10 cellular contexts compared by ENCODE assay signal in genomic region chr20:57711311-57711712, GRCh38. TPM values are rescaled to one million over a fixed set of nuclear protein-coding genes. Genes with fewer than 3 reads are reported as not detected.
DNase-seq lines count a peak whose midpoint lies in the region; ATAC-seq and TF ChIP-seq lines count a peak whose summit lies in the region.
"Had no signal": no experiment of that assay in that cellular context is flagged by ENCODE, and none has a peak within 500 bp of the region (broad histone marks: within the 10 kb centered on the region; RNA-seq: fewer than 3 reads in every experiment).

No MANE protein-coding gene starts in this region.

- H3K27me3 Mint-ChIP-seq in osteocyte (ENCODE audit: unreplicated experiment), result no peaks in the 10 kb centered on the region

- peak overlapping the region in 8 of 11 experiments; percentile 78 to 93 (median 86); a peak in 13 of 22 replicates for H3K9ac ChIP-seq in BLaER1 treated with 17β-estradiol and CSF1 and Interleukin-3, amounts not matched to agents 10 nM and 100 nM
- H3K9ac ChIP-seq in KMS-11 (no peak overlapping the region), colonic mucosa (ENCODE audit: low read depth in 2 of 2, low read length in 2 of 2) (peak overlapping the region in 1 of 2 donors; percentile 47)

- H3K27me3 ChIP-seq in BLaER1 treated with 17β-estradiol and CSF1 and Interleukin-3, amounts not matched to agents 10 nM and 100 nM, result peaks cover 0 to 35% (median 0%) of the 10 kb centered on the region in 11 experiments; a peak in 8 of 22 replicates
- H3K27me3 ChIP-seq in KMS-11 (ENCODE audit: insufficient read depth, low read depth), result no peaks in the 10 kb centered on the region
- no peaks in the 10 kb centered on the region for H3K27me3 ChIP-seq in colonic mucosa

- H4K20me1 ChIP-seq in BLaER1 treated with 17β-estradiol and CSF1 and Interleukin-3, amounts not matched to agents 10 nM and 100 nM, result peaks cover 0 to 37% (median 26%) of the 10 kb centered on the region in 11 experiments; a peak in 20 of 22 replicates
- no peaks in the 10 kb centered on the region for H4K20me1 ChIP-seq in KMS-11 (ENCODE audit: insufficient read depth)

- TF ChIP-seq CTCF in KMS-11 (conservative IDR thresholded peaks at IDR 0.05; ENCODE audit: low read depth, low read length), result no peak
- TF ChIP-seq CTCF in colonic mucosa (IDR thresholded peaks at IDR 0.05), result no peak
- TF ChIP-seq CTCF in osteocyte (IDR thresholded peaks at IDR 0.05), result no peak

- H3K79me2 ChIP-seq in KMS-11 (ENCODE audit: insufficient read depth, low read depth), result peaks cover 6% of the 10 kb centered on the region; the same call in 1 of the 2 replicates

- no peak overlapping the region for H2AFZ ChIP-seq in KMS-11 (ENCODE audit: low read depth)

- intact Hi-C loops in colonic mucosa (cut with DNase I), result no loop called here

- H3K4me1 Mint-ChIP-seq in osteocyte (ENCODE audit: unreplicated experiment), result peaks cover 59% of the 10 kb centered on the region

- no peaks in the 10 kb centered on the region for H3K36me3 ChIP-seq in BLaER1 treated with 17β-estradiol and CSF1 and Interleukin-3, amounts not matched to agents 10 nM and 100 nM
- no peaks in the 10 kb centered on the region for H3K36me3 ChIP-seq in KMS-11 (ENCODE audit: insufficient read depth)
- no peaks in the 10 kb centered on the region for H3K36me3 ChIP-seq in colonic mucosa

- no peaks in the 10 kb centered on the region for H3K36me3 Mint-ChIP-seq in osteocyte (ENCODE audit: unreplicated experiment)

- peak overlapping the region; percentile 78 for H3K4me3 Mint-ChIP-seq in osteocyte (ENCODE audit: unreplicated experiment)

- no peaks in the 10 kb centered on the region for H3K9me3 Mint-ChIP-seq in osteocyte (ENCODE audit: unreplicated experiment)

- H3K4me3 ChIP-seq in BLaER1 treated with 17β-estradiol and CSF1 and Interleukin-3, amounts not matched to agents 10 nM and 100 nM, result peak overlapping the region in 8 of 10 experiments; percentile 75 to 90 (median 83); a peak in 13 of 20 replicates
- H3K4me3 ChIP-seq in KMS-11 (IDR thresholded peaks at IDR 0.05; ENCODE audit: insufficient read depth, low read depth, low read length) (no peak overlapping the region), colonic mucosa (no peak overlapping the region)

- peak overlapping the region; percentile 58 for H3K27ac Mint-ChIP-seq in osteocyte (ENCODE audit: unreplicated experiment)

- no peaks in the 10 kb centered on the region for H3K9me3 ChIP-seq in BLaER1 treated with 17β-estradiol and CSF1 and Interleukin-3, amounts not matched to agents 10 nM and 100 nM (replicated peaks in 1 of 11)
- no peaks in the 10 kb centered on the region for H3K9me3 ChIP-seq in colonic mucosa

- H3K4me2 ChIP-seq in BLaER1 treated with 17β-estradiol and CSF1 and Interleukin-3, amounts not matched to agents 10 nM and 100 nM, result peak overlapping the region; percentile 81 to 97 (median 88)
- peak overlapping the region; percentile 85 for H3K4me2 ChIP-seq in KMS-11

- ATAC-seq in HG02852 (IDR thresholded peaks at IDR 0.05; ENCODE audit: unreplicated experiment), result no peak

- H3K4me1 ChIP-seq in BLaER1 treated with 17β-estradiol and CSF1 and Interleukin-3, amounts not matched to agents 10 nM and 100 nM, result peaks cover 31 to 60% (median 50%) of the 10 kb centered on the region in 10 experiments
- H3K4me1 ChIP-seq in KMS-11 (ENCODE audit: low read depth, poor library complexity, severe bottlenecking), result peaks cover 14% of the 10 kb centered on the region
- peaks cover 5% of the 10 kb centered on the region for H3K4me1 ChIP-seq in colonic mucosa

- H3K27ac ChIP-seq in BLaER1 treated with 17β-estradiol and CSF1 and Interleukin-3, amounts not matched to agents 10 nM and 100 nM, result peak overlapping the region in 1 of 11 experiments; percentile 84; a peak in 2 of 22 replicates
- H3K27ac ChIP-seq in KMS-11 (no peak overlapping the region), colonic mucosa (peak overlapping the region; percentile 82)

- DNase-seq in colonic mucosa (no peak), osteocyte (ENCODE audit: extremely low spot score, unreplicated experiment) (no peak), putamen (ENCODE audit: low spot score) (no peak), NOMO-1 treated with DMSO at 0.1 percent for 48 hours (lab: John Stamatoyannopoulos, UW; ENCODE audit: unreplicated experiment) (no peak)
- no peak for DNase-seq in activated naive CD4-positive, alpha-beta T cell (lab: John Stamatoyannopoulos, UW)
- DNase-seq: GDM1, RPMI8226 had no signal

RNA-seq across cellular contexts. Expression of gene PMEPA1, which starts 1.5 kb away (rescaled TPM):
- total RNA-seq in colonic mucosa, result 10 to 100 TPM; 13.0 to 26.1 TPM
- 24.1 and 28.2 TPM in 2 replicates for total RNA-seq in osteocyte

Comparison
In these comparisons a context has a peak if more than half of its experiments do, and no peak if none do; other contexts are left out.
1. H3K4me3 ChIP-seq: peak in BLaER1 treated with 17β-estradiol and CSF1 and Interleukin-3, amounts not matched to agents 10 nM and 100 nM (8 of 10); none in KMS-11 (single experiment) and colonic mucosa (single experiment).